23 cellular contexts compared by ENCODE assay signal in genomic region chr13:100513171-100513570, GRCh38.
DNase-seq lines count a peak whose midpoint lies in the region; ATAC-seq, FAIRE-seq and TF ChIP-seq lines count a peak whose summit lies in the region.
"Had no signal": no experiment of that assay in that cellular context is flagged by ENCODE, and none has a peak within 500 bp of the region (broad histone marks: within the 10 kb centered on the region; RNA-seq: fewer than 3 reads in every experiment).

No MANE protein-coding gene starts in this region.

- H3K4me1 ChIP-seq in GM23338 (ENCODE audit: insufficient read depth) (peaks cover 63% of the 10 kb centered on the region), Panc1 (ENCODE audit: control insufficient read depth, insufficient read depth, low read length) (peaks cover 12% of the 10 kb centered on the region)
- H3K4me1 ChIP-seq: SJCRH30 had no signal

- H3K4me2 ChIP-seq in GM23338, result 0 out of 2 replicates have a peak overlapping the region, but pooled peaks have one; percentile 16
- H3K4me2 ChIP-seq: PC-9 had no signal

- no peak for TF ChIP-seq POLR2A in GM12891 (IDR thresholded peaks at IDR 0.05; ENCODE audit: low read depth, low read length)

- CTCF ChIA-PET in Panc1 (lab: Charles Lee), result no interaction called here

- no peaks in the 10 kb centered on the region; the same call in 1 of the 2 replicates for H3F3A ChIP-seq in GM23338 (replicated peaks; ENCODE audit: low read depth)

- H3K36me3 ChIP-seq in GM23338 (ENCODE audit: insufficient read depth), result no peaks in the 10 kb centered on the region
- H3K36me3 ChIP-seq in Panc1 (ENCODE audit: control insufficient read depth, insufficient read depth, low read length), result no peaks in the 10 kb centered on the region; the same call in 1 of the 2 replicates
- H3K36me3 ChIP-seq: MG63, SJCRH30 had no signal

- H3K36me3 Mint-ChIP-seq in GM23338 (ENCODE audit: low read depth) (no peaks in the 10 kb centered on the region; the same call in 2 of the 3 replicates), nephron (ENCODE audit: low read depth) (no peaks in the 10 kb centered on the region)

- H3K27me3 ChIP-seq in GM23338 (ENCODE audit: insufficient read depth) (no peaks in the 10 kb centered on the region), Panc1 (ENCODE audit: control insufficient read depth, insufficient read depth, low read length) (no peaks in the 10 kb centered on the region)
- H3K27me3 ChIP-seq: MG63, SJCRH30 had no signal

- in situ Hi-C loops in Panc1 (cut with HindIII; ENCODE audit: low pct_unique_long_range_greater_than_20kb, low sequenced_read_pairs), result no loop called here

- ATAC-seq in GM23338 (no peak), Panc1 (no peak), GM21786 (IDR thresholded peaks at IDR 0.05; ENCODE audit: unreplicated experiment) (no peak)
- ATAC-seq: GM12878 had no signal

- H3K27me3 Mint-ChIP-seq in GM23338 (ENCODE audit: insufficient read depth, low read depth, poor library complexity), result no peaks in the 10 kb centered on the region
- peaks cover 50% of the 10 kb centered on the region for H3K27me3 Mint-ChIP-seq in nephron (ENCODE audit: low read depth)
- H3K27me3 Mint-ChIP-seq: CD4-positive, alpha-beta T cell; IgD-negative memory B cell had no signal

- DNase-seq in GM23338 (ENCODE audit: low spot score) (no peak), Panc1 (ENCODE audit: low read depth, low spot score) (no peak), brain pericyte (ENCODE audit: low read depth, low spot score) (peak; percentile 86), urothelium cell line (ENCODE audit: low spot score) (no peak), COR-L47 (lab: John Stamatoyannopoulos, UW) (no peak), GM12891 (ENCODE audit: insufficient read length, low spot score) (no peak)
- DNase-seq: Calu3; CD4-positive, alpha-beta T cell; GF-D8; GOT3; Karpas-422; MG63; NCI-H1048; NCI-H2029; NCI-H2171; NCI-H526 treated with DMSO at 0.1 percent for 48 hours; PC-9 had no signal

- no peaks in the 10 kb centered on the region for H3K79me2 ChIP-seq in GM23338 (replicated peaks; ENCODE audit: insufficient read depth)

- H3K27ac Mint-ChIP-seq in GM23338 (0 out of 2 replicates have a peak overlapping the region, but pooled peaks have one; percentile 33), nephron (peak overlapping the region in 2 of 3 experiments; percentile 8 to 50)
- H3K27ac Mint-ChIP-seq: CD4-positive, alpha-beta T cell; IgD-negative memory B cell had no signal

- no peaks in the 10 kb centered on the region for H4K20me1 ChIP-seq in GM23338 (replicated peaks; ENCODE audit: insufficient read depth)

- H3K9me3 Mint-ChIP-seq in GM23338 (no peaks in the 10 kb centered on the region), nephron (no peaks in the 10 kb centered on the region)
- H3K9me3 Mint-ChIP-seq: CD4-positive, alpha-beta T cell; IgD-negative memory B cell had no signal

- POLR2A ChIA-PET in Panc1 (lab: Charles Lee), result no interaction called here

- no peaks in the 10 kb centered on the region for H3K9me2 ChIP-seq in GM23338 (ENCODE audit: insufficient read depth)

- no peaks in the 10 kb centered on the region for H3K9me3 ChIP-seq in Panc1 (ENCODE audit: control insufficient read depth, insufficient read depth, low read depth, low read length)
- H3K9me3 ChIP-seq: MG63, SJCRH30 had no signal

- no peak overlapping the region for H3K4me3 Mint-ChIP-seq in GM23338
- no peak overlapping the region for H3K4me3 Mint-ChIP-seq in nephron
- H3K4me3 Mint-ChIP-seq: CD4-positive, alpha-beta T cell; IgD-negative memory B cell had no signal

- H3K4me1 Mint-ChIP-seq in GM23338 (peaks cover 84% of the 10 kb centered on the region), nephron (peaks cover 37% of the 10 kb centered on the region)

- peak overlapping the region; percentile 47 for H3K27ac ChIP-seq in GM23338 (ENCODE audit: low read depth)
- peak overlapping the region; percentile 77 for H3K27ac ChIP-seq in Panc1 (ENCODE audit: low read length)
- H3K27ac ChIP-seq: PC-9, SJCRH30 had no signal

- TF ChIP-seq CTCF in GM23338 (conservative IDR thresholded peaks at IDR 0.05; ENCODE audit: low read depth in 2 of 2), result no peak
- TF ChIP-seq CTCF in Panc1 (IDR thresholded peaks at IDR 0.05), result no peak
- TF ChIP-seq CTCF in nephron (IDR thresholded peaks at IDR 0.05; ENCODE audit: unreplicated experiment in 3 of 3), result no peak

- FAIRE-seq in urothelium cell line (lab: Jason Lieb, UNC) (no peak), GM12891 (lab: Jason Lieb, UNC) (no peak)
- FAIRE-seq: GM12878, GM19239 had no signal

- intact Hi-C loops in Panc1 (cut with micrococcal nuclease; ENCODE audit: unreplicated experiment), result loop anchor here (5.0 to 10.0 kb wide), 3 partner anchors 121 to 858 kb away; no protein-coding TSS in a partner anchor

- no peak overlapping the region for H3K4me3 ChIP-seq in GM23338
- H3K4me3 ChIP-seq in Panc1 (ENCODE audit: low read depth in 2 of 2, low read length in 2 of 2), result no peak overlapping the region
- H3K4me3 ChIP-seq: GM12878, MG63, PC-9, SJCRH30 had no signal

- BruUV-seq in Panc1 (replicated peaks; lab: Mats Ljungman, UMichigan), result no TSS peak

- H2AFZ ChIP-seq in GM23338, result no peak overlapping the region
- H2AFZ ChIP-seq: PC-9 had no signal

TF ChIP-seq in GM23338, 12 proteins besides CTCF, POLR2A, EP300 and RAD21 (continues in another document):
- TF ChIP-seq NANOG (IDR thresholded peaks at IDR 0.05; ENCODE audit: borderline replicate concordance) (no peak), JUNB (IDR thresholded peaks at IDR 0.05; ENCODE audit: unreplicated experiment) (no peak), EZH2 (IDR thresholded peaks at IDR 0.05; ENCODE audit: low read depth, unreplicated experiment) (no peak), CREB1 (CRISPR knock-in tag; IDR thresholded peaks at IDR 0.05; ENCODE audit: low read depth) (no peak), STAT1 (IDR thresholded peaks at IDR 0.05; ENCODE audit: unreplicated experiment) (no peak), ZNF114 (CRISPR knock-in tag; IDR thresholded peaks at IDR 0.05) (no peak), POLR2AphosphoS5 (IDR thresholded peaks at IDR 0.05; ENCODE audit: low read depth) (no peak), ETS1 (IDR thresholded peaks at IDR 0.05) (no peak)

TF ChIP-seq in GM12891, 5 proteins besides CTCF, POLR2A, EP300 and RAD21:
- TF ChIP-seq SPI1 (IDR thresholded peaks at IDR 0.05; ENCODE audit: low read depth, low read length), result no peak
- no peak for TF ChIP-seq PAX5 (IDR thresholded peaks at IDR 0.05; ENCODE audit: insufficient read depth, low read length, severe bottlenecking)
- TF ChIP-seq POLR2AphosphoS5 (IDR thresholded peaks at IDR 0.05; ENCODE audit: low read depth, low read length), result no peak
- no peak for TF ChIP-seq TAF1 (IDR thresholded peaks at IDR 0.05; ENCODE audit: low read depth, low read length)
